ENCODE assay signal across 1 cellular context in genomic region chr14:21059842-21060589, GRCh38.
TF ChIP-seq lines count a peak whose summit lies in the region.

No MANE protein-coding gene starts in this region.

TF ChIP-seq in HEK293, 187 proteins besides CTCF, POLR2A, EP300 and RAD21:
- TF ChIP-seq ZFHX2 (tag by site-specific recombination; conservative IDR thresholded peaks at IDR 0.05) (peak; percentile 66), ZNF76 (tag by site-specific recombination; IDR thresholded peaks at IDR 0.05; ENCODE audit: borderline replicate concordance, low read depth) (no peak), ZNF416 (tag by site-specific recombination; IDR thresholded peaks at IDR 0.05) (no peak), EGR2 (tag by site-specific recombination; IDR thresholded peaks at IDR 0.05; ENCODE audit: low read depth) (peak; percentile 60; the same call in 1 of the 2 replicates)
TF ChIP-seq in HEK293: peak in this region for 2.
